In the genomic region with DNA sequence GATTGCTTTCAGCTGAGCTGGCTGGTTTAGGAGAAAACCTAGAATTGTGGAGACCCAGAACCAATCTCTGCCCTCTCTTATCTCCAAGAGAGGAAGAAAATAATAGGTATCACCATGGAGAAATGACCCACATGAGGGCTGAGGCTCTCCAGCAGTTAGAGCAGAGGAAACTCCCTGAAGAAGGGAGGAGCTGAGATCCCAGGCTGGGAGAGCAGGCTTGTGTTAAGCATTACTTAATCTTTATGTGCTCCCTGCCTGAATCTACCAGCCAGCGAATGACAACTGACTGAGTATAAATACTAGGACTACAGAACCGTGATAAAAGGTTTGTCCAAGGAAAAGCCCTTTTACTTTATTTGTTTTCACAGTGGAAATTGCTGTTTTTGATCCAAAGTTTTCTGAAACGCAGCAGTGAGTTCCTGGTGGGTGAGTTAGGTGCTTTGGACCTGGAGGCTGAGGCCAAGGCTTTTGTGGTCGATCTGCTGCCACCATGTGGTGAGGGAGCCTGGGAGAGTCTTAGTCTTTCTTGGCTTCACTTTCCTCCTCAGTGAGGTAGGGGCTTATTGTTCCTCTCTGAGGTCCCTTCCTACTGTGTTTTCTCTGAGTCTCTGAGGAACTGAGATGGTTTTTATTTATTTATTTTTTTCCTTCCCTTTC, we compare ENCODE assay signal across 8 cellular contexts.
DNase-seq lines count a peak whose midpoint lies in the region; ATAC-seq, FAIRE-seq and TF ChIP-seq lines count a peak whose summit lies in the region.
"Not testable (repeated sequence)": the region's sequence is repeated elsewhere in the genome, so short reads cannot be mapped to it uniquely, and the experiment has no call there.

No MANE protein-coding gene starts in this region.

- H3K9ac ChIP-seq in astrocyte (ENCODE audit: low read length) = not testable (repeated sequence)

- H3K4me1 ChIP-seq in astrocyte (ENCODE audit: insufficient read depth, low read length); stomach: not testable (repeated sequence)

- DNase-seq in GM10248 (ENCODE audit: extremely low spot score); astrocyte (ENCODE audit: low read depth): not testable (repeated sequence)
- DNase-seq in T-helper 2 cell treated with Interferon-gamma antibody and Interleukin-4, amounts not matched to agents 5 μg/mL and 100 μg/mL, for 36 hours (ENCODE audit: low spot score) = peak; percentile 35
- peak; percentile 45 for DNase-seq in activated T-cell treated with anti-CD3 and anti-CD28 coated beads for 1 hour (ENCODE audit: low read depth)
- peak; percentile 59 for DNase-seq in glutamatergic neuron
- peak; percentile 53 for DNase-seq in natural killer cell
- DNase-seq in stimulated activated CD4-positive, alpha-beta T cell treated with anti-CD3 and anti-CD28 coated beads, Interleukin-2, amount 100 ng/mL, for 4 hours (ENCODE audit: low read depth) = peak; percentile 35
- DNase-seq in stomach = peak; percentile 59

- 0 to 19% (median 10%) methylated on average over 1 to 4 of the region's 4 CpGs for WGBS in stomach, 5 donors

- H3K27ac Mint-ChIP-seq in T-helper 2 cell treated with Interferon-gamma antibody and Interleukin-4, amounts not matched to agents 5 μg/mL and 100 μg/mL, for 36 hours; astrocyte (ENCODE audit: unreplicated experiment); glutamatergic neuron (ENCODE audit: unreplicated experiment); natural killer cell: not testable (repeated sequence)

- not testable (repeated sequence) for FAIRE-seq in astrocyte (lab: Jason Lieb, UNC)

- not testable (repeated sequence) for H3K4me1 Mint-ChIP-seq in T-helper 2 cell treated with Interferon-gamma antibody and Interleukin-4, amounts not matched to agents 5 μg/mL and 100 μg/mL, for 36 hours (ENCODE audit: low read depth); astrocyte (ENCODE audit: low read depth, unreplicated experiment); glutamatergic neuron (ENCODE audit: low read depth, unreplicated experiment); natural killer cell

- H3K27me3 Mint-ChIP-seq in T-helper 2 cell treated with Interferon-gamma antibody and Interleukin-4, amounts not matched to agents 5 μg/mL and 100 μg/mL, for 36 hours (ENCODE audit: low read depth); astrocyte (ENCODE audit: low read depth, unreplicated experiment); glutamatergic neuron (ENCODE audit: unreplicated experiment); natural killer cell (ENCODE audit: low read depth in 2 of 2): not testable (repeated sequence)

- POLR2A ChIA-PET in GM10248 (lab: Yijun Ruan, JAX) = not testable (repeated sequence)

- not testable (repeated sequence) for H3K4me2 ChIP-seq in astrocyte (ENCODE audit: low read length)

- not testable (repeated sequence) for H2AFZ ChIP-seq in astrocyte (ENCODE audit: low read depth, low read length)

- not testable (repeated sequence) for H3K27me3 ChIP-seq in astrocyte (ENCODE audit: insufficient read depth, low read length); stomach

- ATAC-seq in natural killer cell = peak in 2 of 3 donors; percentile 36 to 40

- H3K27ac ChIP-seq in astrocyte (ENCODE audit: low read depth, low read length); stomach: not testable (repeated sequence)

- not testable (repeated sequence) for H4K20me1 ChIP-seq in astrocyte (ENCODE audit: insufficient read depth, low read length)

- TF ChIP-seq EP300 in stomach (IDR thresholded peaks at IDR 0.05) = not testable (repeated sequence)

- TF ChIP-seq CTCF in GM10248 (IDR thresholded peaks at IDR 0.05; ENCODE audit: control extremely low read depth, extremely low read depth, low read depth, missing control alignments) = peak; percentile 28
- peak; percentile 3 for TF ChIP-seq CTCF in astrocyte (IDR thresholded peaks at IDR 0.05; ENCODE audit: insufficient read depth, low read depth, low read length)
- not testable (repeated sequence) for TF ChIP-seq CTCF in glutamatergic neuron (IDR thresholded peaks at IDR 0.05; ENCODE audit: partially characterized antibody, unreplicated experiment); stomach (IDR thresholded peaks at IDR 0.05)
- peak; percentile 21 for TF ChIP-seq CTCF in natural killer cell (IDR thresholded peaks at IDR 0.05)

- H3K4me3 ChIP-seq in astrocyte (ENCODE audit: insufficient read depth, low read depth, low read length); stomach: not testable (repeated sequence)

- TF ChIP-seq POLR2A in stomach (IDR thresholded peaks at IDR 0.05) = not testable (repeated sequence)

- not testable (repeated sequence) for H3K9me3 Mint-ChIP-seq in T-helper 2 cell treated with Interferon-gamma antibody and Interleukin-4, amounts not matched to agents 5 μg/mL and 100 μg/mL, for 36 hours; astrocyte (ENCODE audit: unreplicated experiment); glutamatergic neuron (ENCODE audit: unreplicated experiment); natural killer cell

- not testable (repeated sequence) for H3K79me2 ChIP-seq in astrocyte (ENCODE audit: insufficient read depth, low read length)

- intact Hi-C loops in natural killer cell (cut with micrococcal nuclease); stomach (cut with DNase I; ENCODE audit: low total_unique reads): not testable (repeated sequence)

- CTCF ChIA-PET in GM10248 (lab: Yijun Ruan, JAX) = not testable (repeated sequence)

- not testable (repeated sequence) for H3K4me3 Mint-ChIP-seq in T-helper 2 cell treated with Interferon-gamma antibody and Interleukin-4, amounts not matched to agents 5 μg/mL and 100 μg/mL, for 36 hours; astrocyte (ENCODE audit: unreplicated experiment); glutamatergic neuron (ENCODE audit: unreplicated experiment); natural killer cell

- not testable (repeated sequence) for H3K36me3 ChIP-seq in astrocyte (ENCODE audit: insufficient read depth, low read length); stomach

- H3K9me3 ChIP-seq in astrocyte (ENCODE audit: insufficient read depth, low read depth, low read length); stomach: not testable (repeated sequence)

- H3K36me3 Mint-ChIP-seq in T-helper 2 cell treated with Interferon-gamma antibody and Interleukin-4, amounts not matched to agents 5 μg/mL and 100 μg/mL, for 36 hours (ENCODE audit: low read depth); astrocyte (ENCODE audit: low read depth, unreplicated experiment); glutamatergic neuron (ENCODE audit: unreplicated experiment); natural killer cell: not testable (repeated sequence)
